In the genomic region with DNA sequence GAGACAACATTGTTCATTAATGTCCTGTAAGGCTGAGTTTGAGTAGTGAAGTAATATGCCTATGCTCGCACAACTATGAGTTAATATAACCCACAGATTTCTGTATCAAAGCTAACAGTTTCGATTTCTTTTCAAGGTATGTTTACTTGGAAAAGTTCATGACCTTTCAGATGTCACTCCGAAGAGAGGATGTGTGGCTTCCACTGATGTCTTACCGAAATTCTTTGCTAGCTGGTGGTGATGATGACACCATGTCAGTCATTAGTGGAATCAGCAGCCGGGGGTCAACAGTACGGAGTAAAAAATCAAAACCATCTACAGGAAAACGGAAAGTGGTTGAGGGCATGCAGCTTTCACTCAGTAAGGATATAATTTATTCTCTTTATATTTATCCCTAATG, we compare ENCODE assay signal across 16 cellular contexts.
DNase-seq lines count a peak whose midpoint lies in the region; ATAC-seq and TF ChIP-seq lines count a peak whose summit lies in the region.
"Had no signal": no experiment of that assay in that cellular context is flagged by ENCODE, and none has a peak within 500 bp of the region (broad histone marks: within the 10 kb centered on the region; RNA-seq: fewer than 3 reads in every experiment).

No MANE protein-coding gene starts in this region.

- no peaks in the 10 kb centered on the region for H3K27me3 ChIP-seq in gastroesophageal sphincter
- H3K27me3 ChIP-seq: ovary had no signal

- no peak for TF ChIP-seq EP300 in gastroesophageal sphincter (IDR thresholded peaks at IDR 0.05)

- H3K9me3 ChIP-seq in gastroesophageal sphincter: no peaks in the 10 kb centered on the region
- H3K9me3 ChIP-seq: ovary had no signal

- peaks cover 0 to 81% of the 10 kb centered on the region in 2 donors for H3K36me3 ChIP-seq in gastroesophageal sphincter
- H3K36me3 ChIP-seq: ovary had no signal

- peaks cover 22% of the 10 kb centered on the region for H3K4me1 Mint-ChIP-seq in activated CD4-positive, alpha-beta T cell treated with anti-CD3 and anti-CD28 coated beads for 36 hours
- H3K4me1 Mint-ChIP-seq in activated naive CD8-positive, alpha-beta T cell treated with anti-CD3 and anti-CD28 coated beads, Interleukin-2, amount 50 U/mL, for 24 hours: peaks cover 24% of the 10 kb centered on the region
- H3K4me1 Mint-ChIP-seq in stimulated activated effector memory CD8-positive, alpha-beta T cell treated with anti-CD3 and anti-CD28 coated beads, Interleukin-12 subunit alpha, Interleukin-12 subunit beta, amount 100 ng/mL, for 72 hours: peaks cover 25% of the 10 kb centered on the region
- H3K4me1 Mint-ChIP-seq: activated B cell treated with CpG ODN at 0.5 μM for 24 hours had no signal

- H3K9me3 Mint-ChIP-seq in activated CD4-positive, alpha-beta T cell treated with anti-CD3 and anti-CD28 coated beads for 36 hours (ENCODE audit: low read depth): no peaks in the 10 kb centered on the region
- no peaks in the 10 kb centered on the region for H3K9me3 Mint-ChIP-seq in activated naive CD8-positive, alpha-beta T cell treated with anti-CD3 and anti-CD28 coated beads, Interleukin-2, amount 50 U/mL, for 24 hours
- no peaks in the 10 kb centered on the region for H3K9me3 Mint-ChIP-seq in stimulated activated effector memory CD8-positive, alpha-beta T cell treated with anti-CD3 and anti-CD28 coated beads, Interleukin-12 subunit alpha, Interleukin-12 subunit beta, amount 100 ng/mL, for 72 hours
- H3K9me3 Mint-ChIP-seq: activated B cell treated with CpG ODN at 0.5 μM for 24 hours, HFFc6 had no signal

- peak; percentile 58 for DNase-seq in activated CD4-positive, alpha-beta T cell treated with anti-CD3 and anti-CD28 coated beads for 36 hours
- no peak for DNase-seq in activated CD4-positive, alpha-beta T cell treated with anti-CD3 and anti-CD28 coated beads, Interleukin-2, amount 50 U/mL, for 1 hour
- peak; percentile 2 to 19 for DNase-seq in activated CD4-positive, alpha-beta T cell treated with anti-CD3 and anti-CD28 coated beads, Interleukin-2, amount 50 U/mL, for 48 hours
- peak; percentile 5 for DNase-seq in activated naive CD8-positive, alpha-beta T cell treated with anti-CD3 and anti-CD28 coated beads, Interleukin-2, amount 50 U/mL, for 24 hours
- peak in 1 of 2 donors; percentile 2 for DNase-seq in stimulated activated effector memory CD8-positive, alpha-beta T cell treated with anti-CD3 and anti-CD28 coated beads, Interleukin-12 subunit alpha, Interleukin-12 subunit beta, amount 100 ng/mL, for 72 hours (ENCODE audit: low spot score in 2 of 2)
- DNase-seq in NCI-H2029 (lab: John Stamatoyannopoulos, UW): no peak
- DNase-seq: activated B cell treated with CpG ODN at 0.5 μM for 24 hours, HFFc6, NCI-H146, NCI-H510A, OCI-M1, ovary had no signal

- no peak for TF ChIP-seq CTCF in gastroesophageal sphincter (IDR thresholded peaks at IDR 0.05)

- intact Hi-C loops in activated CD4-positive, alpha-beta T cell treated with anti-CD3 and anti-CD28 coated beads for 36 hours (cut with DNase I, micrococcal nuclease): loop anchor here (1.0 to 10.0 kb wide), 6 partner anchors 22 to 268 kb away; partner anchors contain the start of gene SH2D1A (in 1 of the 2)

- CTCF ChIA-PET in activated CD4-positive, alpha-beta T cell treated with anti-CD3 and anti-CD28 coated beads for 36 hours (lab: Charles Lee): interaction anchor here (1.0 kb wide), 1 partner anchor 210 kb away, joined by 3 read pairs; no protein-coding TSS in a partner anchor

- no peaks in the 10 kb centered on the region for H3K27me3 Mint-ChIP-seq in activated CD4-positive, alpha-beta T cell treated with anti-CD3 and anti-CD28 coated beads for 36 hours
- H3K27me3 Mint-ChIP-seq in activated naive CD8-positive, alpha-beta T cell treated with anti-CD3 and anti-CD28 coated beads, Interleukin-2, amount 50 U/mL, for 24 hours: no peaks in the 10 kb centered on the region
- H3K27me3 Mint-ChIP-seq: activated B cell treated with CpG ODN at 0.5 μM for 24 hours had no signal

- H3K4me3 Mint-ChIP-seq in activated CD4-positive, alpha-beta T cell treated with anti-CD3 and anti-CD28 coated beads for 36 hours: peak overlapping the region; percentile 16
- no peak overlapping the region for H3K4me3 Mint-ChIP-seq in activated naive CD8-positive, alpha-beta T cell treated with anti-CD3 and anti-CD28 coated beads, Interleukin-2, amount 50 U/mL, for 24 hours
- H3K4me3 Mint-ChIP-seq in stimulated activated effector memory CD8-positive, alpha-beta T cell treated with anti-CD3 and anti-CD28 coated beads, Interleukin-12 subunit alpha, Interleukin-12 subunit beta, amount 100 ng/mL, for 72 hours: peak overlapping the region; percentile 19
- H3K4me3 Mint-ChIP-seq: activated B cell treated with CpG ODN at 0.5 μM for 24 hours, HFFc6 had no signal

- H3K4me1 ChIP-seq in gastroesophageal sphincter: no peaks in the 10 kb centered on the region

- no peak for TF ChIP-seq POLR2A in gastroesophageal sphincter (IDR thresholded peaks at IDR 0.05)

- WGBS in gastroesophageal sphincter (ENCODE audit: low coverage in 1 of 2), 2 donors: 52 to 57% methylated on average over 7 of the region's 7 CpGs

- H3K27ac ChIP-seq in gastroesophageal sphincter: no peak overlapping the region
- H3K27ac ChIP-seq: epithelial cell of prostate, ovary had no signal

- H3K4me3 ChIP-seq in gastroesophageal sphincter: no peak overlapping the region
- H3K4me3 ChIP-seq: ovary had no signal

- peaks cover 38% of the 10 kb centered on the region for H3K36me3 Mint-ChIP-seq in activated CD4-positive, alpha-beta T cell treated with anti-CD3 and anti-CD28 coated beads for 36 hours (ENCODE audit: low read depth)
- peaks cover 41% of the 10 kb centered on the region for H3K36me3 Mint-ChIP-seq in activated naive CD8-positive, alpha-beta T cell treated with anti-CD3 and anti-CD28 coated beads, Interleukin-2, amount 50 U/mL, for 24 hours (ENCODE audit: low read depth)
- peaks cover 100% of the 10 kb centered on the region for H3K36me3 Mint-ChIP-seq in stimulated activated effector memory CD8-positive, alpha-beta T cell treated with anti-CD3 and anti-CD28 coated beads, Interleukin-12 subunit alpha, Interleukin-12 subunit beta, amount 100 ng/mL, for 72 hours

- ATAC-seq in activated CD4-positive, alpha-beta T cell treated with anti-CD3 and anti-CD28 coated beads for 36 hours: peak; percentile 96
- ATAC-seq in activated naive CD8-positive, alpha-beta T cell treated with anti-CD3 and anti-CD28 coated beads, Interleukin-2, amount 50 U/mL, for 24 hours: peak; percentile 92
- ATAC-seq in stimulated activated effector memory CD8-positive, alpha-beta T cell treated with anti-CD3 and anti-CD28 coated beads, Interleukin-12 subunit alpha, Interleukin-12 subunit beta, amount 100 ng/mL, for 72 hours: peak; percentile 99
- ATAC-seq in HG02759 (IDR thresholded peaks at IDR 0.05; ENCODE audit: unreplicated experiment) (no peak), gastroesophageal sphincter (no peak)
- ATAC-seq: SK-N-SH treated with all-trans-retinoic acid at 6 μM for 48 hours had no signal

- H3K27ac Mint-ChIP-seq in activated CD4-positive, alpha-beta T cell treated with anti-CD3 and anti-CD28 coated beads for 36 hours: peak overlapping the region; percentile 66
- peak overlapping the region; percentile 70 for H3K27ac Mint-ChIP-seq in activated naive CD8-positive, alpha-beta T cell treated with anti-CD3 and anti-CD28 coated beads, Interleukin-2, amount 50 U/mL, for 24 hours
- no peak overlapping the region for H3K27ac Mint-ChIP-seq in stimulated activated effector memory CD8-positive, alpha-beta T cell treated with anti-CD3 and anti-CD28 coated beads, Interleukin-12 subunit alpha, Interleukin-12 subunit beta, amount 100 ng/mL, for 72 hours
- H3K27ac Mint-ChIP-seq: activated B cell treated with CpG ODN at 0.5 μM for 24 hours, HFFc6 had no signal

- POLR2A ChIA-PET in activated CD4-positive, alpha-beta T cell treated with anti-CD3 and anti-CD28 coated beads for 36 hours (lab: Charles Lee): interaction anchor here (0.7 to 0.9 kb wide), 2 partner anchors 8 to 124 kb away, joined by 3 read pairs; no protein-coding TSS in a partner anchor

Comparison
In these comparisons a context has a peak if more than half of its experiments do, and no peak if none do; other contexts are left out.
1. DNase-seq: peak in activated CD4-positive, alpha-beta T cell treated with anti-CD3 and anti-CD28 coated beads for 36 hours (single experiment), activated CD4-positive, alpha-beta T cell treated with anti-CD3 and anti-CD28 coated beads, Interleukin-2, amount 50 U/mL, for 48 hours (2 of 2) and activated naive CD8-positive, alpha-beta T cell treated with anti-CD3 and anti-CD28 coated beads, Interleukin-2, amount 50 U/mL, for 24 hours (single experiment); none in activated CD4-positive, alpha-beta T cell treated with anti-CD3 and anti-CD28 coated beads, Interleukin-2, amount 50 U/mL, for 1 hour (single experiment) and NCI-H2029 (single experiment).
2. ATAC-seq: peak in activated CD4-positive, alpha-beta T cell treated with anti-CD3 and anti-CD28 coated beads for 36 hours (single experiment), activated naive CD8-positive, alpha-beta T cell treated with anti-CD3 and anti-CD28 coated beads, Interleukin-2, amount 50 U/mL, for 24 hours (single experiment) and stimulated activated effector memory CD8-positive, alpha-beta T cell treated with anti-CD3 and anti-CD28 coated beads, Interleukin-12 subunit alpha, Interleukin-12 subunit beta, amount 100 ng/mL, for 72 hours (single experiment); none in HG02759 (single experiment) and gastroesophageal sphincter (single experiment).